2 cellular contexts compared by ENCODE assay signal in genomic region chr2:221096651-221097567, GRCh38.
TF ChIP-seq lines count a peak whose summit lies in the region.

No MANE protein-coding gene starts in this region.

TF ChIP-seq in IMR-90, 13 proteins besides CTCF, POLR2A, EP300 and RAD21:
- TF ChIP-seq CEBPB (IDR thresholded peaks at IDR 0.05; ENCODE audit: low read depth, low read length) (no peak), RCOR1 (IDR thresholded peaks at IDR 0.05; ENCODE audit: insufficient replicate concordance, low read length) (no peak), BHLHE40 (IDR thresholded peaks at IDR 0.05; ENCODE audit: low read depth, low read length) (no peak), MAZ (IDR thresholded peaks at IDR 0.05; ENCODE audit: borderline replicate concordance, low read depth, low read length) (no peak), CHD1 (IDR thresholded peaks at IDR 0.05; ENCODE audit: low read depth, low read length) (no peak), SMC3 (IDR thresholded peaks at IDR 0.05; ENCODE audit: low read depth, low read length) (no peak), NFE2L2 (IDR thresholded peaks at IDR 0.05; ENCODE audit: low read depth, low read length) (no peak), RFX5 (IDR thresholded peaks at IDR 0.05; ENCODE audit: low read depth, low read length) (no peak), MXI1 (IDR thresholded peaks at IDR 0.05; ENCODE audit: borderline replicate concordance, low read depth, low read length) (no peak), MAFK (IDR thresholded peaks at IDR 0.05; ENCODE audit: low read depth, low read length) (no peak), USF2 (IDR thresholded peaks at IDR 0.05; ENCODE audit: low read depth, low read length) (no peak), FOS (IDR thresholded peaks at IDR 0.05; ENCODE audit: low read depth, low read length) (no peak)
- TF ChIP-seq, protein P1, sequence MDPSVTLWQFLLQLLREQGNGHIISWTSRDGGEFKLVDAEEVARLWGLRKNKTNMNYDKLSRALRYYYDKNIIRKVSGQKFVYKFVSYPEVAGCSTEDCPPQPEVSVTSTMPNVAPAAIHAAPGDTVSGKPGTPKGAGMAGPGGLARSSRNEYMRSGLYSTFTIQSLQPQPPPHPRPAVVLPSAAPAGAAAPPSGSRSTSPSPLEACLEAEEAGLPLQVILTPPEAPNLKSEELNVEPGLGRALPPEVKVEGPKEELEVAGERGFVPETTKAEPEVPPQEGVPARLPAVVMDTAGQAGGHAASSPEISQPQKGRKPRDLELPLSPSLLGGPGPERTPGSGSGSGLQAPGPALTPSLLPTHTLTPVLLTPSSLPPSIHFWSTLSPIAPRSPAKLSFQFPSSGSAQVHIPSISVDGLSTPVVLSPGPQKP (IDR thresholded peaks at IDR 0.05; ENCODE audit: borderline replicate concordance, low read depth, low read length), result no peak

TF ChIP-seq in WTC11, 78 proteins besides CTCF, POLR2A, EP300 and RAD21:
- TF ChIP-seq SP1 (CRISPR knock-in tag; conservative IDR thresholded peaks at IDR 0.05) (no peak), ZNF219 (CRISPR knock-in tag; IDR thresholded peaks at IDR 0.05; ENCODE audit: borderline replicate concordance) (no peak), ZNF425 (CRISPR knock-in tag; conservative IDR thresholded peaks at IDR 0.05) (no peak), TEAD1 (CRISPR knock-in tag; IDR thresholded peaks at IDR 0.05) (no peak), JUN (CRISPR knock-in tag; IDR thresholded peaks at IDR 0.05) (no peak), E2F5 (CRISPR knock-in tag; IDR thresholded peaks at IDR 0.05) (no peak), ZNF512 (CRISPR knock-in tag; IDR thresholded peaks at IDR 0.05; ENCODE audit: borderline replicate concordance) (no peak), HMGA2 (CRISPR knock-in tag; IDR thresholded peaks at IDR 0.05) (no peak), ETV6 (CRISPR knock-in tag; IDR thresholded peaks at IDR 0.05) (no peak), MYBL2 (CRISPR knock-in tag; IDR thresholded peaks at IDR 0.05) (no peak), OVOL2 (CRISPR knock-in tag; IDR thresholded peaks at IDR 0.05; ENCODE audit: borderline replicate concordance) (no peak)
